Comparison of ENCODE assay signal across 1 cellular context in the genomic region with DNA sequence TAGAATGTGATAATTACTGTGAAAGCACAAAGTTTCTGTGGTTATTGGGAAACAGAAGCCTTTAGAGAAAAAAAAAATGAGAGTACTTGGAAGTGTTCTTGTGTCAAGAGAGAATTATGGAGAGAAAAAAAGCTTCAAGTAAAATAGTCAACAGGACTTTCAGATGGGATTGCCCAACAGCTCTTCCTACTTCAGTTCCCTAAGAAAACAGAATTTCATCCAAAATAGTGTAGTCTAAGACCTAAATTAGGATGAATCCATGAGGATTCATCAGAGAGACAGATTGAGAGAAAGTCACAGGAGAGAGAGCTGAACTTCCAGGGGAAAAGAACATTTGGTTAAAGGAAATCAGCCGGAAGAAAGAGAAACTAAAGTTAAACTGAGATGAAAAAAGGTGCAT.
TF ChIP-seq lines count a peak whose summit lies in the region.

No MANE protein-coding gene starts in this region.

TF ChIP-seq in GM23338, 12 proteins besides CTCF, POLR2A, EP300 and RAD21 (continued from another document):
- TF ChIP-seq, protein P1, sequence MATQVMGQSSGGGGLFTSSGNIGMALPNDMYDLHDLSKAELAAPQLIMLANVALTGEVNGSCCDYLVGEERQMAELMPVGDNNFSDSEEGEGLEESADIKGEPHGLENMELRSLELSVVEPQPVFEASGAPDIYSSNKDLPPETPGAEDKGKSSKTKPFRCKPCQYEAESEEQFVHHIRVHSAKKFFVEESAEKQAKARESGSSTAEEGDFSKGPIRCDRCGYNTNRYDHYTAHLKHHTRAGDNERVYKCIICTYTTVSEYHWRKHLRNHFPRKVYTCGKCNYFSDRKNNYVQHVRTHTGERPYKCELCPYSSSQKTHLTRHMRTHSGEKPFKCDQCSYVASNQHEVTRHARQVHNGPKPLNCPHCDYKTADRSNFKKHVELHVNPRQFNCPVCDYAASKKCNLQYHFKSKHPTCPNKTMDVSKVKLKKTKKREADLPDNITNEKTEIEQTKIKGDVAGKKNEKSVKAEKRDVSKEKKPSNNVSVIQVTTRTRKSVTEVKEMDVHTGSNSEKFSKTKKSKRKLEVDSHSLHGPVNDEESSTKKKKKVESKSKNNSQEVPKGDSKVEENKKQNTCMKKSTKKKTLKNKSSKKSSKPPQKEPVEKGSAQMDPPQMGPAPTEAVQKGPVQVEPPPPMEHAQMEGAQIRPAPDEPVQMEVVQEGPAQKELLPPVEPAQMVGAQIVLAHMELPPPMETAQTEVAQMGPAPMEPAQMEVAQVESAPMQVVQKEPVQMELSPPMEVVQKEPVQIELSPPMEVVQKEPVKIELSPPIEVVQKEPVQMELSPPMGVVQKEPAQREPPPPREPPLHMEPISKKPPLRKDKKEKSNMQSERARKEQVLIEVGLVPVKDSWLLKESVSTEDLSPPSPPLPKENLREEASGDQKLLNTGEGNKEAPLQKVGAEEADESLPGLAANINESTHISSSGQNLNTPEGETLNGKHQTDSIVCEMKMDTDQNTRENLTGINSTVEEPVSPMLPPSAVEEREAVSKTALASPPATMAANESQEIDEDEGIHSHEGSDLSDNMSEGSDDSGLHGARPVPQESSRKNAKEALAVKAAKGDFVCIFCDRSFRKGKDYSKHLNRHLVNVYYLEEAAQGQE (IDR thresholded peaks at IDR 0.05; ENCODE audit: unreplicated experiment): no peak
- TF ChIP-seq, protein P2, sequence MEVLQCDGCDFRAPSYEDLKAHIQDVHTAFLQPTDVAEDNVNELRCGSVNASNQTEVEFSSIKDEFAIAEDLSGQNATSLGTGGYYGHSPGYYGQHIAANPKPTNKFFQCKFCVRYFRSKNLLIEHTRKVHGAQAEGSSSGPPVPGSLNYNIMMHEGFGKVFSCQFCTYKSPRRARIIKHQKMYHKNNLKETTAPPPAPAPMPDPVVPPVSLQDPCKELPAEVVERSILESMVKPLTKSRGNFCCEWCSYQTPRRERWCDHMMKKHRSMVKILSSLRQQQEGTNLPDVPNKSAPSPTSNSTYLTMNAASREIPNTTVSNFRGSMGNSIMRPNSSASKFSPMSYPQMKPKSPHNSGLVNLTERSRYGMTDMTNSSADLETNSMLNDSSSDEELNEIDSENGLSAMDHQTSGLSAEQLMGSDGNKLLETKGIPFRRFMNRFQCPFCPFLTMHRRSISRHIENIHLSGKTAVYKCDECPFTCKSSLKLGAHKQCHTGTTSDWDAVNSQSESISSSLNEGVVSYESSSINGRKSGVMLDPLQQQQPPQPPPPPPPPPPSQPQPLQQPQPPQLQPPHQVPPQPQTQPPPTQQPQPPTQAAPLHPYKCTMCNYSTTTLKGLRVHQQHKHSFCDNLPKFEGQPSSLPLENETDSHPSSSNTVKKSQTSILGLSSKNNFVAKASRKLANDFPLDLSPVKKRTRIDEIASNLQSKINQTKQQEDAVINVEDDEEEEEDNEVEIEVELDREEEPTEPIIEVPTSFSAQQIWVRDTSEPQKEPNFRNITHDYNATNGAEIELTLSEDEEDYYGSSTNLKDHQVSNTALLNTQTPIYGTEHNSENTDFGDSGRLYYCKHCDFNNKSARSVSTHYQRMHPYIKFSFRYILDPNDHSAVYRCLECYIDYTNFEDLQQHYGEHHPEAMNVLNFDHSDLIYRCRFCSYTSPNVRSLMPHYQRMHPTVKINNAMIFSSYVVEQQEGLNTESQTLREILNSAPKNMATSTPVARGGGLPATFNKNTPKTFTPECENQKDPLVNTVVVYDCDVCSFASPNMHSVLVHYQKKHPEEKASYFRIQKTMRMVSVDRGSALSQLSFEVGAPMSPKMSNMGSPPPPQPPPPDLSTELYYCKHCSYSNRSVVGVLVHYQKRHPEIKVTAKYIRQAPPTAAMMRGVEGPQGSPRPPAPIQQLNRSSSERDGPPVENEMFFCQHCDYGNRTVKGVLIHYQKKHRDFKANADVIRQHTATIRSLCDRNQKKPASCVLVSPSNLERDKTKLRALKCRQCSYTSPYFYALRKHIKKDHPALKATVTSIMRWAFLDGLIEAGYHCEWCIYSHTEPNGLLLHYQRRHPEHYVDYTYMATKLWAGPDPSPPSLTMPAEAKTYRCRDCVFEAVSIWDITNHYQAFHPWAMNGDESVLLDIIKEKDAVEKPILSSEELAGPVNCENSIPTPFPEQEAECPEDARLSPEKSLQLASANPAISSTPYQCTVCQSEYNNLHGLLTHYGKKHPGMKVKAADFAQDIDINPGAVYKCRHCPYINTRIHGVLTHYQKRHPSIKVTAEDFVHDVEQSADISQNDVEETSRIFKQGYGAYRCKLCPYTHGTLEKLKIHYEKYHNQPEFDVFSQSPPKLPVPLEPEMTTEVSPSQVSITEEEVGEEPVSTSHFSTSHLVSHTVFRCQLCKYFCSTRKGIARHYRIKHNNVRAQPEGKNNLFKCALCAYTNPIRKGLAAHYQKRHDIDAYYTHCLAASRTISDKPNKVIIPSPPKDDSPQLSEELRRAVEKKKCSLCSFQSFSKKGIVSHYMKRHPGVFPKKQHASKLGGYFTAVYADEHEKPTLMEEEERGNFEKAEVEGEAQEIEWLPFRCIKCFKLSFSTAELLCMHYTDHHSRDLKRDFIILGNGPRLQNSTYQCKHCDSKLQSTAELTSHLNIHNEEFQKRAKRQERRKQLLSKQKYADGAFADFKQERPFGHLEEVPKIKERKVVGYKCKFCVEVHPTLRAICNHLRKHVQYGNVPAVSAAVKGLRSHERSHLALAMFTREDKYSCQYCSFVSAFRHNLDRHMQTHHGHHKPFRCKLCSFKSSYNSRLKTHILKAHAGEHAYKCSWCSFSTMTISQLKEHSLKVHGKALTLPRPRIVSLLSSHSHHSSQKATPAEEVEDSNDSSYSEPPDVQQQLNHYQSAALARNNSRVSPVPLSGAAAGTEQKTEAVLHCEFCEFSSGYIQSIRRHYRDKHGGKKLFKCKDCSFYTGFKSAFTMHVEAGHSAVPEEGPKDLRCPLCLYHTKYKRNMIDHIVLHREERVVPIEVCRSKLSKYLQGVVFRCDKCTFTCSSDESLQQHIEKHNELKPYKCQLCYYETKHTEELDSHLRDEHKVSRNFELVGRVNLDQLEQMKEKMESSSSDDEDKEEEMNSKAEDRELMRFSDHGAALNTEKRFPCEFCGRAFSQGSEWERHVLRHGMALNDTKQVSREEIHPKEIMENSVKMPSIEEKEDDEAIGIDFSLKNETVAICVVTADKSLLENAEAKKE (CRISPR knock-in tag; IDR thresholded peaks at IDR 0.05): no peak
- TF ChIP-seq EZH2 (IDR thresholded peaks at IDR 0.05; ENCODE audit: low read depth, unreplicated experiment): no peak
- no peak for TF ChIP-seq ZNF331 (CRISPR knock-in tag; IDR thresholded peaks at IDR 0.05; ENCODE audit: low read depth)
- no peak for TF ChIP-seq NANOG (IDR thresholded peaks at IDR 0.05; ENCODE audit: borderline replicate concordance)
